In genomic region chr4:24988776-24989175, GRCh38 we compare ENCODE assay signal across 10 cellular contexts. TPM values are rescaled to one million over a fixed set of nuclear protein-coding genes. Genes with fewer than 3 reads are reported as not detected.
A peak's percentile ranks its signal among the peaks of the same experiment; 100 is the strongest.
DNase-seq lines count a peak whose midpoint lies in the region; ATAC-seq and TF ChIP-seq lines count a peak whose summit lies in the region.
"Had no signal": no experiment of that assay in that cellular context is flagged by ENCODE, and none has a peak within 500 bp of the region (broad histone marks: within the 10 kb centered on the region; RNA-seq: fewer than 3 reads in every experiment).

No MANE protein-coding gene starts in this region.

- no peaks in the 10 kb centered on the region for H3K36me3 Mint-ChIP-seq in T-helper 17 cell (ENCODE audit: low read depth)
- no peaks in the 10 kb centered on the region for H3K36me3 Mint-ChIP-seq in stimulated activated effector memory CD8-positive, alpha-beta T cell treated with anti-CD3 and anti-CD28 coated beads, Interleukin-12 subunit alpha, Interleukin-12 subunit beta, amount 100 ng/mL, for 72 hours
- H3K36me3 Mint-ChIP-seq in activated CD4-positive, alpha-beta T cell treated with anti-CD3 and anti-CD28 coated beads, Interleukin-2, amount 10 ng/mL, durations not matched to agents 7 days and 5 days (ENCODE audit: low read depth) = no peaks in the 10 kb centered on the region

- ATAC-seq in sciatic nerve (peak; percentile 59), T-helper 17 cell (no peak)
- ATAC-seq in stimulated activated effector memory CD8-positive, alpha-beta T cell treated with anti-CD3 and anti-CD28 coated beads, Interleukin-12 subunit alpha, Interleukin-12 subunit beta, amount 100 ng/mL, for 72 hours = no peak

- H3K27me3 Mint-ChIP-seq in T-helper 17 cell = peaks cover 10% of the 10 kb centered on the region
- no peaks in the 10 kb centered on the region for H3K27me3 Mint-ChIP-seq in activated CD4-positive, alpha-beta T cell treated with anti-CD3 and anti-CD28 coated beads, Interleukin-2, amount 10 ng/mL, durations not matched to agents 7 days and 5 days

- CTCF ChIA-PET in OCI-LY7 (lab: Charles Lee; ENCODE audit: unreplicated experiment) = no interaction called here
- CTCF ChIA-PET in activated CD4-positive, alpha-beta T cell treated with anti-CD3 and anti-CD28 coated beads, Interleukin-2, amount 10 ng/mL, durations not matched to agents 7 days and 5 days (lab: Charles Lee) = no interaction called here

- no peak overlapping the region for H3K4me3 ChIP-seq in OCI-LY7 (ENCODE audit: low read depth, low read length, poor library complexity, severe bottlenecking)

- H3K27ac ChIP-seq in OCI-LY7 (ENCODE audit: low read depth, low read length, poor library complexity, severe bottlenecking) = no peak overlapping the region

- H3K9me3 Mint-ChIP-seq in stimulated activated effector memory CD8-positive, alpha-beta T cell treated with anti-CD3 and anti-CD28 coated beads, Interleukin-12 subunit alpha, Interleukin-12 subunit beta, amount 100 ng/mL, for 72 hours = no peaks in the 10 kb centered on the region
- no peaks in the 10 kb centered on the region for H3K9me3 Mint-ChIP-seq in activated CD4-positive, alpha-beta T cell treated with anti-CD3 and anti-CD28 coated beads, Interleukin-2, amount 10 ng/mL, durations not matched to agents 7 days and 5 days

- no peaks in the 10 kb centered on the region for H3K4me1 ChIP-seq in OCI-LY7 (ENCODE audit: insufficient read depth, low read length, poor library complexity, severe bottlenecking)

- no peaks in the 10 kb centered on the region for H3K36me3 ChIP-seq in OCI-LY7 (ENCODE audit: insufficient read depth, low read length)

- H3K79me2 ChIP-seq in OCI-LY7 (ENCODE audit: insufficient read depth, low read depth, low read length) = no peaks in the 10 kb centered on the region

- H3K27ac Mint-ChIP-seq in T-helper 17 cell = no peak overlapping the region
- H3K27ac Mint-ChIP-seq in stimulated activated effector memory CD8-positive, alpha-beta T cell treated with anti-CD3 and anti-CD28 coated beads, Interleukin-12 subunit alpha, Interleukin-12 subunit beta, amount 100 ng/mL, for 72 hours = no peak overlapping the region
- no peak overlapping the region for H3K27ac Mint-ChIP-seq in activated CD4-positive, alpha-beta T cell treated with anti-CD3 and anti-CD28 coated beads, Interleukin-2, amount 10 ng/mL, durations not matched to agents 7 days and 5 days
- H3K27ac Mint-ChIP-seq: dendritic cell treated with granulocyte-macrophage colony-stimulating factor and Interleukin-4, amounts not matched to agents 40 ng/mL and 50 ng/mL, for 4 days had no signal

- no peaks in the 10 kb centered on the region for H4K20me1 ChIP-seq in OCI-LY7 (ENCODE audit: insufficient read depth, low read length)

- no peak overlapping the region for H3K4me3 Mint-ChIP-seq in T-helper 17 cell
- H3K4me3 Mint-ChIP-seq in stimulated activated effector memory CD8-positive, alpha-beta T cell treated with anti-CD3 and anti-CD28 coated beads, Interleukin-12 subunit alpha, Interleukin-12 subunit beta, amount 100 ng/mL, for 72 hours = no peak overlapping the region
- H3K4me3 Mint-ChIP-seq in activated CD4-positive, alpha-beta T cell treated with anti-CD3 and anti-CD28 coated beads, Interleukin-2, amount 10 ng/mL, durations not matched to agents 7 days and 5 days = no peak overlapping the region
- H3K4me3 Mint-ChIP-seq: dendritic cell treated with granulocyte-macrophage colony-stimulating factor and Interleukin-4, amounts not matched to agents 40 ng/mL and 50 ng/mL, for 4 days had no signal

- H3K9me2 ChIP-seq in OCI-LY7 (ENCODE audit: insufficient read depth, low read length) = no peaks in the 10 kb centered on the region

- no peaks in the 10 kb centered on the region for H3K9me3 ChIP-seq in OCI-LY7 (ENCODE audit: low read length)
- H3K9me3 ChIP-seq in T-helper 17 cell (ENCODE audit: control insufficient read depth, low read length, poor library complexity, severe bottlenecking) = no peaks in the 10 kb centered on the region

- intact Hi-C loops in OCI-LY7 (cut with micrococcal nuclease; ENCODE audit: unreplicated experiment) = loop anchor here (10.0 kb wide), 2 partner anchors 156 to 504 kb away; no protein-coding TSS in a partner anchor
- intact Hi-C loops in sciatic nerve (cut with DNase I) = loop anchor here (5.0 to 10.0 kb wide), 2 partner anchors 156 to 316 kb away; no protein-coding TSS in a partner anchor

- BruUV-seq in OCI-LY7 (replicated peaks; lab: Mats Ljungman, UMichigan) = no TSS peak

- no peaks in the 10 kb centered on the region for H3K4me1 Mint-ChIP-seq in T-helper 17 cell
- H3K4me1 Mint-ChIP-seq in stimulated activated effector memory CD8-positive, alpha-beta T cell treated with anti-CD3 and anti-CD28 coated beads, Interleukin-12 subunit alpha, Interleukin-12 subunit beta, amount 100 ng/mL, for 72 hours = no peaks in the 10 kb centered on the region
- H3K4me1 Mint-ChIP-seq in activated CD4-positive, alpha-beta T cell treated with anti-CD3 and anti-CD28 coated beads, Interleukin-2, amount 10 ng/mL, durations not matched to agents 7 days and 5 days = no peaks in the 10 kb centered on the region

- POLR2A ChIA-PET in OCI-LY7 (lab: Charles Lee) = no interaction called here
- POLR2A ChIA-PET in activated CD4-positive, alpha-beta T cell treated with anti-CD3 and anti-CD28 coated beads, Interleukin-2, amount 10 ng/mL, durations not matched to agents 7 days and 5 days (lab: Charles Lee) = no interaction called here

- H2AFZ ChIP-seq in OCI-LY7 (ENCODE audit: low read length) = no peak overlapping the region

- H3K4me2 ChIP-seq in OCI-LY7 (ENCODE audit: low read length) = no peak overlapping the region

- peak; percentile 32; the same call in 1 of the 2 replicates for TF ChIP-seq CTCF in OCI-LY7 (conservative IDR thresholded peaks at IDR 0.05; ENCODE audit: low read length)

- DNase-seq in NCI-H1092 treated with DMSO at 0.1 percent for 48 hours (lab: John Stamatoyannopoulos, UW) (peak; percentile 9), NCI-H1092 (lab: John Stamatoyannopoulos, UW) (no peak), OCI-LY7 (ENCODE audit: low spot score) (no peak), fibroblast of the conjunctiva (ENCODE audit: low read depth) (peak; percentile 32), sciatic nerve (ENCODE audit: low spot score) (no peak), T-helper 17 cell (no peak)
- no peak for DNase-seq in stimulated activated effector memory CD8-positive, alpha-beta T cell treated with anti-CD3 and anti-CD28 coated beads, Interleukin-12 subunit alpha, Interleukin-12 subunit beta, amount 100 ng/mL, for 72 hours (ENCODE audit: low spot score in 2 of 2)
- no peak for DNase-seq in activated CD4-positive, alpha-beta T cell treated with anti-CD3 and anti-CD28 coated beads, Interleukin-2, amount 10 ng/mL, durations not matched to agents 7 days and 5 days

RNA-seq across cellular contexts. Expression of gene LGI2, which starts 42.0 kb away (rescaled TPM):
- not detected in 2 replicates for total RNA-seq in OCI-LY7 (2014; rRNA removed; shearing (Covaris generic))
- not detected in 2 replicates for total RNA-seq in OCI-LY7 (2022)
- total RNA-seq in sciatic nerve = 52.1 TPM
- not detected for total RNA-seq in T-helper 17 cell
- not detected for total RNA-seq in activated CD4-positive, alpha-beta T cell treated with anti-CD3 and anti-CD28 coated beads, Interleukin-2, amount 10 ng/mL, durations not matched to agents 7 days and 5 days
- total RNA-seq: LHCN-M2 had no signal

Comparison
In these comparisons a context has a peak if more than half of its experiments do, and no peak if none do; other contexts are left out.
1. DNase-seq: peak in NCI-H1092 treated with DMSO at 0.1 percent for 48 hours (single experiment) and fibroblast of the conjunctiva (single experiment); none in NCI-H1092 (single experiment), OCI-LY7 (single experiment), sciatic nerve (single experiment), T-helper 17 cell (0 of 3), stimulated activated effector memory CD8-positive, alpha-beta T cell treated with anti-CD3 and anti-CD28 coated beads, Interleukin-12 subunit alpha, Interleukin-12 subunit beta, amount 100 ng/mL, for 72 hours (0 of 2) and activated CD4-positive, alpha-beta T cell treated with anti-CD3 and anti-CD28 coated beads, Interleukin-2, amount 10 ng/mL, durations not matched to agents 7 days and 5 days (single experiment).
2. RNA of gene LGI2, which starts 42.0 kb away (total RNA-seq): 52.1 TPM in sciatic nerve (single experiment); not detected in OCI-LY7, not detected in T-helper 17 cell and not detected in activated CD4-positive, alpha-beta T cell treated with anti-CD3 and anti-CD28 coated beads, Interleukin-2, amount 10 ng/mL, durations not matched to agents 7 days and 5 days; every median in the first group is over 10 times any median in the second.